ENCODE assay signal across 17 cellular contexts in the genomic region with DNA sequence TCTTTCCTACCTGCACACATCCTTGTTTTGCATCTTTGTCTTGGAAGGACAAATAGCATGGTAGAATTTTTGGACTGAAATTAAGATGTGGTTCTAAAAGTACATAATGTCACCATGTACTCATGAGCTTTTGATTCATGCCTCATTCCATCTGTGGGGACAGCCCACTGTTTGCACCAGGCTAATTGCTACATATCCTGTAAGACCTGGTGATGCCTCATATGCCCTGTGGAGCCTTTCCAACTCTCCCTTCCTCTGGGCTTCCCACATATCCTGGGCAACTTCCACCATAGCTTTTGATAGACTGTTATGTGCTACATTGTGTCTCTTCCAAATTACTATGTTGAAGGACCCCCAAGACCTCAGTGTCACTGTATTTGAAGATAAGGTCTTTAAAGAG.
"Had no signal": no experiment of that assay in that cellular context is flagged by ENCODE, and none has a peak within 500 bp of the region (broad histone marks: within the 10 kb centered on the region; RNA-seq: fewer than 3 reads in every experiment).

No MANE protein-coding gene starts in this region.

- H3K27ac ChIP-seq: cardiac muscle cell, esophagus squamous epithelium, gastrocnemius medialis, heart left ventricle, pancreas, thyroid gland, WERI-Rb-1 had no signal

- ATAC-seq: activated naive CD8-positive, alpha-beta T cell treated with anti-CD3 and anti-CD28 coated beads, Interleukin-2, amount 50 U/mL, for 24 hours; gastrocnemius medialis; heart left ventricle; mucosa of descending colon; naive thymus-derived CD4-positive, alpha-beta T cell; pancreas; sciatic nerve; stimulated activated effector memory CD8-positive, alpha-beta T cell treated with anti-CD3 and anti-CD28 coated beads, Interleukin-12 subunit alpha, Interleukin-12 subunit beta, amount 100 ng/mL, for 72 hours had no signal

- DNase-seq: activated CD4-positive, alpha-beta T cell treated with anti-CD3 and anti-CD28 coated beads, Interleukin-2, amount 50 U/mL, for 48 hours; activated naive CD4-positive, alpha-beta T cell treated with anti-CD3 and anti-CD28 coated beads for 36 hours; activated naive CD8-positive, alpha-beta T cell treated with anti-CD3 and anti-CD28 coated beads, Interleukin-2, amount 50 U/mL, for 24 hours; esophagus squamous epithelium; gastrocnemius medialis; heart left ventricle; mucosa of descending colon; naive thymus-derived CD4-positive, alpha-beta T cell; pancreas; stimulated activated CD4-positive, alpha-beta T cell treated with anti-CD3 and anti-CD28 coated beads, Interleukin-1b, Interleukin-23, amount 100 ng/mL, for 48 hours; thyroid gland; WERI-Rb-1 had no signal

- FAIRE-seq: astrocyte, endometrium, pancreas had no signal
